In the genomic region with DNA sequence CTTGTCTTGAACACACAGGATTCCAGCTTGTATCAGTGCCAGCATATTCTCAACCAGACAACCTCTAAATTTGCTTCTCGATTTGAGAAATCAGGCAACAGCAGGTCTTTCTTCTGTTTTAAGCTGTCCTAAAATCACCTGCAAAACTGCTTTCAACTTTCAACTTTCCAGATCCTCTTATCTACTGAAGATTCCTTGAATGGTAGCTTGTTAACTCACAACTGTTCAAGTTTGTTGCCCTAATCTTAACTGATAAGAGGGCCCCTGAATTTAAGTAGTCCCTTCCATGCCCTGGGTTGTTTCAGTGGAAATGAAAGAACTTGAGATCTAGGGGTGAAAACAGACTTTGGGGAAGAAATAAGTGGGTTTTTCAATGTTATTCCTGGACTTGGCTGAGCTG, we compare ENCODE assay signal across 1 cellular context.
TF ChIP-seq lines count a peak whose summit lies in the region.

No MANE protein-coding gene starts in this region.

TF ChIP-seq in K562, 482 proteins besides CTCF, POLR2A, EP300 and RAD21 (continued from another document):
- 0 out of 2 replicates have a peak, but pooled peaks have one; percentile 9 for TF ChIP-seq ZNF592 (IDR thresholded peaks at IDR 0.05)
